8 cellular contexts compared by ENCODE assay signal in the genomic region with DNA sequence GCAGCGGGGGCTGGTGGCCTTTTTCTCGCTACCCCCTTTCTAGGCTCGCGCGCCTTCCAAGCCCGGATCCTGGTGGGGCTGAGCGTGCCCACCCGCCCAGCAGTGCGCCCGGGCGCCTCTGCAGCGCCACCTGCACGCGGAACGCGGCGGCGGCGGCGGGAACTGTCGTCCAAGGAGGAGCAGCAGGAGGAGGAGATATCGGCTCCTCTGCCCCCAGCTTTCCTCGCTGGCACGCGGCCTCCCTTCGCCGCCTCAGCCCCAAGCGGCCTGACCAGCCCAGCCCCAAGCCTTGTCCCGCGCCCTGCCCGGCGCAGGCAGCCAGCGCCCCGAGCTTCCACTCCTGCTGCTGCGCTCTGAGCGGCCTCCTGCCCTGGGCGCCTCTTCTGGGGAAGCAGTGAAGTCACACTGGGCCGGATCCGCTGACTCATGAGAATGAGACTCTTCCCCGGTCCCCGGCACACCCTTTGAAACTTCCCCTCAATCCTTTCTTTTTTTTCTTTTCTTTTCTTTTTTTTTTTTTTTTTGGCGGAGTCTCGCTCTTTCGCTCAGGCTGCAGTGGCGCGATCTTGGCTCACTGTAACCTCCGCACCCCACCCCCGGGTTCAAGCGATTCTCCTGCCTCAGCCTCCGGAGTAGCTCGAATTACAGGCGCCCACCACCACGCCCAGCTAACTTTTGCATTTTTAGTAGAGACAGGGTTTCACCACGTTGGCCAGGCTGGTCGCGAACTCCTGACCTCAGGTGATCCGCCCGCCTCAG. TPM values are rescaled to one million over a fixed set of nuclear protein-coding genes. Genes with fewer than 3 reads are reported as not detected.
DNase-seq lines count a peak whose midpoint lies in the region; ATAC-seq, FAIRE-seq and TF ChIP-seq lines count a peak whose summit lies in the region.

No MANE protein-coding gene starts in this region.

- peaks cover 6% of the 10 kb centered on the region for H3K36me3 Mint-ChIP-seq in activated naive CD8-positive, alpha-beta T cell treated with anti-CD3 and anti-CD28 coated beads, Interleukin-2, amount 10 ng/mL, durations not matched to agents 7 days and 5 days
- peaks cover 3% of the 10 kb centered on the region for H3K36me3 Mint-ChIP-seq in progenitor cell of endocrine pancreas (ENCODE audit: insufficient read depth)

- no peaks in the 10 kb centered on the region for H3K9me2 ChIP-seq in SK-N-SH

- H3K27me3 ChIP-seq in SK-N-SH (ENCODE audit: insufficient read depth): no peaks in the 10 kb centered on the region; the same call in 1 of the 2 replicates
- H3K27me3 ChIP-seq in heart right ventricle: peaks cover 0 to 5% (median 0%) of the 10 kb centered on the region in 7 donors

- POLR2A ChIA-PET in SK-N-SH (lab: Yijun Ruan, JAX): no interaction called here
- POLR2A ChIA-PET in activated naive CD8-positive, alpha-beta T cell treated with anti-CD3 and anti-CD28 coated beads, Interleukin-2, amount 10 ng/mL, durations not matched to agents 7 days and 5 days (lab: Charles Lee): interaction anchor here (0.7 to 3.1 kb wide), 4 partner anchors 9 to 49 kb away, joined by 3 to 27 read pairs (median 4); no protein-coding TSS in a partner anchor

- peaks cover 3% of the 10 kb centered on the region for H3F3A ChIP-seq in SK-N-SH (replicated peaks; ENCODE audit: insufficient read depth)

- no peaks in the 10 kb centered on the region for H3K79me2 ChIP-seq in SK-N-SH (ENCODE audit: insufficient read depth)

- no peak; the same call in 1 of the 2 replicates for TF ChIP-seq RAD21 in SK-N-SH (IDR thresholded peaks at IDR 0.05; ENCODE audit: low read length)

- peak; percentile 85 for DNase-seq in AG20443 (ENCODE audit: low spot score)
- peak; percentile 56 for DNase-seq in GM19239 (ENCODE audit: insufficient read length, low spot score)
- DNase-seq in SK-N-SH: peak; percentile 86
- DNase-seq in activated naive CD8-positive, alpha-beta T cell treated with anti-CD3 and anti-CD28 coated beads, Interleukin-2, amount 10 ng/mL, durations not matched to agents 7 days and 5 days: peak; percentile 82
- DNase-seq in heart right ventricle: peak; percentile 76 to 80
- peak; percentile 57 for DNase-seq in progenitor cell of endocrine pancreas (ENCODE audit: low spot score, unreplicated experiment)

- H3K4me3 Mint-ChIP-seq in activated naive CD8-positive, alpha-beta T cell treated with anti-CD3 and anti-CD28 coated beads, Interleukin-2, amount 10 ng/mL, durations not matched to agents 7 days and 5 days: peak overlapping the region; percentile 68
- H3K4me3 Mint-ChIP-seq in progenitor cell of endocrine pancreas (ENCODE audit: low read depth): peak overlapping the region; percentile 54

- intact Hi-C loops in heart right ventricle (cut with DNase I): loop anchor here in 8 of 10 donors (2.0 to 10.0 kb wide), 7 partner anchors 38 to 74 kb away; partner anchors contain the start of genes RAB33A (in 3 of the 8) and AIFM1 (in 1 of the 8)

- H3K4me1 Mint-ChIP-seq in activated naive CD8-positive, alpha-beta T cell treated with anti-CD3 and anti-CD28 coated beads, Interleukin-2, amount 10 ng/mL, durations not matched to agents 7 days and 5 days: peaks cover 12% of the 10 kb centered on the region
- H3K4me1 Mint-ChIP-seq in progenitor cell of endocrine pancreas (ENCODE audit: low read depth): peaks cover 6% of the 10 kb centered on the region

- H3K4me3 ChIP-seq in SK-N-SH (ENCODE audit: low read depth in 2 of 2, low read length in 1 of 2): peak overlapping the region; percentile 31 to 57
- peak overlapping the region in 9 of 10 donors; percentile 11 to 56 (median 50) for H3K4me3 ChIP-seq in heart right ventricle
- no peak overlapping the region for H3K4me3 ChIP-seq in urinary bladder (ENCODE audit: low read depth, low read length)

- FAIRE-seq in GM19239 (lab: Jason Lieb, UNC): no peak

- H3K9me3 ChIP-seq in SK-N-SH (no peaks in the 10 kb centered on the region), heart right ventricle (no peaks in the 10 kb centered on the region)

- H3K27ac Mint-ChIP-seq in activated naive CD8-positive, alpha-beta T cell treated with anti-CD3 and anti-CD28 coated beads, Interleukin-2, amount 10 ng/mL, durations not matched to agents 7 days and 5 days: peak overlapping the region; percentile 61
- no peak overlapping the region for H3K27ac Mint-ChIP-seq in progenitor cell of endocrine pancreas

- H3K36me3 ChIP-seq in SK-N-SH (replicated peaks in 1 of 2; ENCODE audit: control insufficient read depth in 1 of 2, insufficient read depth in 2 of 2, low read length in 1 of 2) (peaks cover 2 to 5% of the 10 kb centered on the region in 2 experiments), heart right ventricle (no peaks in the 10 kb centered on the region), urinary bladder (ENCODE audit: insufficient read depth) (no peaks in the 10 kb centered on the region)

- H2AFZ ChIP-seq in SK-N-SH (ENCODE audit: low read depth): peak overlapping the region; percentile 81

- CTCF ChIA-PET in SK-N-SH (lab: Yijun Ruan, JAX): interaction anchor here (0.7 to 3.0 kb wide), 11 partner anchors 9 to 195 kb away, joined by 3 to 26 read pairs (median 4); partner anchors contain the start of gene ELF4

- TF ChIP-seq CTCF in SK-N-SH (IDR thresholded peaks at IDR 0.05) (peak; percentile 78), heart right ventricle (IDR thresholded peaks at IDR 0.05) (peak; percentile 56 to 79 (median 67)), progenitor cell of endocrine pancreas (IDR thresholded peaks at IDR 0.05; ENCODE audit: unreplicated experiment) (peak; percentile 69)

- no peak for TF ChIP-seq EP300 in SK-N-SH (IDR thresholded peaks at IDR 0.05; ENCODE audit: borderline replicate concordance in 1 of 2, low read depth in 1 of 2, low read length in 1 of 2)

- peak; percentile 80 for ATAC-seq in HG03439 (IDR thresholded peaks at IDR 0.05; ENCODE audit: unreplicated experiment)
- ATAC-seq in activated naive CD8-positive, alpha-beta T cell treated with anti-CD3 and anti-CD28 coated beads, Interleukin-2, amount 10 ng/mL, durations not matched to agents 7 days and 5 days (ENCODE audit: low read depth): peak; percentile 91
- peak; percentile 73 to 89 (median 76) for ATAC-seq in heart right ventricle

- peak overlapping the region; percentile 36; the same call in 1 of the 2 replicates for H3K9ac ChIP-seq in SK-N-SH

- WGBS in SK-N-SH (ENCODE audit: low lambda C conversion rate): 37% methylated on average over 30 of the region's 58 CpGs
- WGBS in heart right ventricle, 2 donors: 1 to 4% methylated on average over 22 to 46 of the region's 58 CpGs
- WGBS in urinary bladder: 2% methylated on average over 58 of the region's 58 CpGs

- H3K27me3 Mint-ChIP-seq in activated naive CD8-positive, alpha-beta T cell treated with anti-CD3 and anti-CD28 coated beads, Interleukin-2, amount 10 ng/mL, durations not matched to agents 7 days and 5 days: no peaks in the 10 kb centered on the region
- H3K27me3 Mint-ChIP-seq in progenitor cell of endocrine pancreas: peaks cover 17% of the 10 kb centered on the region

- H4K20me1 ChIP-seq in SK-N-SH (ENCODE audit: insufficient read depth): no peaks in the 10 kb centered on the region

- H3K9me3 Mint-ChIP-seq in activated naive CD8-positive, alpha-beta T cell treated with anti-CD3 and anti-CD28 coated beads, Interleukin-2, amount 10 ng/mL, durations not matched to agents 7 days and 5 days: no peaks in the 10 kb centered on the region
- peaks cover 7% of the 10 kb centered on the region for H3K9me3 Mint-ChIP-seq in progenitor cell of endocrine pancreas (ENCODE audit: low read depth)

- peak overlapping the region; percentile 80 for H3K4me2 ChIP-seq in SK-N-SH

- peak overlapping the region in 1 of 2 experiments; percentile 39; a peak in 1 of 4 replicates for H3K27ac ChIP-seq in SK-N-SH (ENCODE audit: low read depth in 2 of 2, low read length in 1 of 2)
- H3K27ac ChIP-seq in heart right ventricle: peak overlapping the region in 9 of 10 donors; percentile 62 to 90 (median 77)
- peak overlapping the region; percentile 83 for H3K27ac ChIP-seq in urinary bladder (ENCODE audit: low read depth)

- H3K4me1 ChIP-seq in SK-N-SH (ENCODE audit: control insufficient read depth in 1 of 2, insufficient read depth in 2 of 2, low read depth in 1 of 2, low read length in 1 of 2) (peaks cover 9 to 27% of the 10 kb centered on the region in 2 experiments; a peak in 3 of 4 replicates), heart right ventricle (peaks cover 0 to 33% (median 19%) of the 10 kb centered on the region in 9 donors), urinary bladder (ENCODE audit: insufficient read depth) (no peaks in the 10 kb centered on the region)

TF ChIP-seq in SK-N-SH, 30 proteins besides CTCF, POLR2A, EP300 and RAD21 (continues in another document):
- 0 out of 2 replicates have a peak, but pooled peaks have one; percentile 19 for TF ChIP-seq NFIC (IDR thresholded peaks at IDR 0.05; ENCODE audit: borderline replicate concordance)

RNA-seq across cellular contexts. Expression of gene ELF4, which starts 10.6 kb away (rescaled TPM):
- polyA plus RNA-seq in SK-N-SH (2012; rRNA removed) (7.7 and 9.6 TPM in 2 replicates), heart right ventricle (1 to 10 TPM; 1.8 to 4.1 TPM), urinary bladder (13.7 TPM)
- polyA plus RNA-seq in SK-N-SH (2012; cell fraction: cytosol; rRNA removed): 7.3 and 8.9 TPM in 2 replicates
- 8.2 and 9.4 TPM in 2 replicates for polyA plus RNA-seq in SK-N-SH (2012; cell fraction: nucleus; rRNA removed)
- 10 to 100 TPM; 38.4 to 41.0 TPM for total RNA-seq in activated naive CD8-positive, alpha-beta T cell treated with anti-CD3 and anti-CD28 coated beads, Interleukin-2, amount 10 ng/mL, durations not matched to agents 7 days and 5 days
- total RNA-seq in heart right ventricle (1 to 10 TPM; 1.8 to 8.6 (median 2.7) TPM), progenitor cell of endocrine pancreas (4.8 and 6.2 TPM in 2 replicates), urinary bladder (11.3 TPM)

RNA-seq across cellular contexts. Expression of gene AIFM1, which starts 44.7 kb away (rescaled TPM):
- polyA plus RNA-seq in SK-N-SH (2012; rRNA removed): 49.8 and 61.4 TPM in 2 replicates
- 53.5 and 61.9 TPM in 2 replicates for polyA plus RNA-seq in SK-N-SH (2012; cell fraction: cytosol; rRNA removed)
- 31.3 and 34.0 TPM in 2 replicates for polyA plus RNA-seq in SK-N-SH (2012; cell fraction: nucleus; rRNA removed)
- 10 to 100 TPM; 35.9 to 37.4 TPM for total RNA-seq in activated naive CD8-positive, alpha-beta T cell treated with anti-CD3 and anti-CD28 coated beads, Interleukin-2, amount 10 ng/mL, durations not matched to agents 7 days and 5 days
- 100 to 1,000 TPM in 9 of 10 donors, 10 to 100 TPM in 1; 93.8 to 165 (median 142) TPM for total RNA-seq in heart right ventricle
- polyA plus RNA-seq in heart right ventricle: 100 to 1,000 TPM in 1 of 2 donors, 10 to 100 TPM in 1; 99.4 to 114 TPM
- 35.2 and 35.5 TPM in 2 replicates for total RNA-seq in progenitor cell of endocrine pancreas
- total RNA-seq in urinary bladder: 10.8 TPM
- polyA plus RNA-seq in urinary bladder: 26.2 TPM

RNA-seq across cellular contexts. Expression of gene RAB33A, which starts 50.8 kb away (rescaled TPM):
- polyA plus RNA-seq in SK-N-SH (2012; rRNA removed) (1.2 and 2.0 TPM in 2 replicates), heart right ventricle (1 to 10 TPM in 1 of 2 donors, under 1 TPM in 1; 0.22 to 3.6 TPM), urinary bladder (2.4 TPM)
- 1.3 and 2.5 TPM in 2 replicates for polyA plus RNA-seq in SK-N-SH (2012; cell fraction: cytosol; rRNA removed)
- 0.21 and 0.39 TPM in 2 replicates for polyA plus RNA-seq in SK-N-SH (2012; cell fraction: nucleus; rRNA removed)
- total RNA-seq in activated naive CD8-positive, alpha-beta T cell treated with anti-CD3 and anti-CD28 coated beads, Interleukin-2, amount 10 ng/mL, durations not matched to agents 7 days and 5 days: 10 to 100 TPM; 30.7 to 33.1 TPM
- total RNA-seq in heart right ventricle (1 to 10 TPM in 8 of 10 donors, under 1 TPM in 2; 0.32 to 4.6 (median 1.6) TPM), progenitor cell of endocrine pancreas (0.60 and 0.87 TPM in 2 replicates), urinary bladder (2.5 TPM)
